In genomic region chr11:8964324-8965320, GRCh38 we compare ENCODE assay signal across 8 cellular contexts. TPM values are rescaled to one million over a fixed set of nuclear protein-coding genes. Genes with fewer than 3 reads are reported as not detected.
DNase-seq lines count a peak whose midpoint lies in the region; ATAC-seq and TF ChIP-seq lines count a peak whose summit lies in the region.

TMEM9B (minus strand) TSS chr11:8964442; CDS start chr11:8964313, 129 bp downstream.

- peaks cover 15 to 36% (median 26%) of the 10 kb centered on the region in 4 donors for H3K4me1 Mint-ChIP-seq in CD4-positive, CD25-positive, alpha-beta regulatory T cell

- peak within 1 kb of the TSS; percentile 97 to 99 (median 99) for H3K27ac Mint-ChIP-seq in CD4-positive, CD25-positive, alpha-beta regulatory T cell

- H3K27me3 ChIP-seq in CD4-positive, CD25-positive, alpha-beta regulatory T cell (ENCODE audit: control insufficient read depth, insufficient read depth, low read length) = no peaks in the 10 kb centered on the region
- no peaks in the 10 kb centered on the region for H3K27me3 ChIP-seq in ectodermal cell (ENCODE audit: control insufficient read depth, insufficient read depth, low read length, poor library complexity, severe bottlenecking)
- H3K27me3 ChIP-seq in lower lobe of right lung (ENCODE audit: low read depth) = no peaks in the 10 kb centered on the region

- no peak for TF ChIP-seq CTCF in lower lobe of right lung (IDR thresholded peaks at IDR 0.05)

- no peaks in the 10 kb centered on the region for H3K9me3 ChIP-seq in CD4-positive, CD25-positive, alpha-beta regulatory T cell (ENCODE audit: control insufficient read depth in 2 of 2, low read length in 2 of 2)
- H3K9me3 ChIP-seq in ectodermal cell (ENCODE audit: control insufficient read depth, low read length) (no peaks in the 10 kb centered on the region), lower lobe of right lung (no peaks in the 10 kb centered on the region)

- 1% methylated on average over 67 of the region's 67 CpGs for WGBS in ectodermal cell, 2 experiments

- peak within 1 kb of the TSS; percentile 78 for H3K4me3 ChIP-seq in CD4-positive, CD25-positive, alpha-beta regulatory T cell (ENCODE audit: low read depth, low read length)
- H3K4me3 ChIP-seq in ectodermal cell (ENCODE audit: insufficient read depth, low read depth, low read length) = peak within 1 kb of the TSS; percentile 75
- peak within 1 kb of the TSS; percentile 80 for H3K4me3 ChIP-seq in lower lobe of right lung

- H3K4me1 ChIP-seq in CD4-positive, CD25-positive, alpha-beta regulatory T cell (ENCODE audit: control insufficient read depth, insufficient read depth, low read length, poor library complexity, severe bottlenecking) = peaks cover 27% of the 10 kb centered on the region
- H3K4me1 ChIP-seq in ectodermal cell (ENCODE audit: control insufficient read depth, insufficient read depth, low read length) (peaks cover 4% of the 10 kb centered on the region), lower lobe of right lung (peaks cover 29% of the 10 kb centered on the region)

- H3K27ac ChIP-seq in CD4-positive, CD25-positive, alpha-beta regulatory T cell (ENCODE audit: insufficient read depth, low read length, poor library complexity, severe bottlenecking) = peak within 1 kb of the TSS; percentile 82
- peak within 1 kb of the TSS; percentile 85 for H3K27ac ChIP-seq in ectodermal cell (ENCODE audit: insufficient read depth, low read depth, low read length, poor library complexity, severe bottlenecking)
- H3K27ac ChIP-seq in lower lobe of right lung = peak within 1 kb of the TSS; percentile 97

- H3K4me3 Mint-ChIP-seq in CD4-positive, CD25-positive, alpha-beta regulatory T cell = peak within 1 kb of the TSS; percentile 95 to 99 (median 98)

- peak; percentile 88 for ATAC-seq in CD4-positive, CD25-positive, alpha-beta regulatory T cell (ENCODE audit: low read depth in 2 of 2)
- ATAC-seq in GM19328 (IDR thresholded peaks at IDR 0.05; ENCODE audit: unreplicated experiment) = peak; percentile 78
- peak; percentile 59 for ATAC-seq in HG03469 (IDR thresholded peaks at IDR 0.05; ENCODE audit: unreplicated experiment)
- peak; percentile 97 for ATAC-seq in lower lobe of right lung

- H3K27me3 Mint-ChIP-seq in CD4-positive, CD25-positive, alpha-beta regulatory T cell = no peaks in the 10 kb centered on the region

- H3K9me3 Mint-ChIP-seq in CD4-positive, CD25-positive, alpha-beta regulatory T cell = no peaks in the 10 kb centered on the region

- no peaks in the 10 kb centered on the region for H3K36me3 ChIP-seq in CD4-positive, CD25-positive, alpha-beta regulatory T cell (ENCODE audit: control insufficient read depth, insufficient read depth, low read length)
- H3K36me3 ChIP-seq in ectodermal cell (ENCODE audit: control insufficient read depth, insufficient read depth, low read length) (no peaks in the 10 kb centered on the region), lower lobe of right lung (peaks cover 7% of the 10 kb centered on the region)

- intact Hi-C loops in lower lobe of right lung (cut with DNase I) = no loop called here

- DNase-seq in CD4-positive, CD25-positive, alpha-beta regulatory T cell = peak; percentile 65 to 93 (median 79)
- DNase-seq in NCI-H82 (lab: John Stamatoyannopoulos, UW) (peak; percentile 83), lower lobe of right lung (peak; percentile 96)
- DNase-seq in activated CD8-positive, alpha-beta memory T cell treated with anti-CD3 and anti-CD28 coated beads for 1 hour (ENCODE audit: extremely low read depth in 1 of 2, low read depth in 1 of 2) = peak; percentile 21 to 58
- DNase-seq in stimulated activated CD4-positive, alpha-beta T cell treated with anti-CD3 and anti-CD28 coated beads, TNF-alpha, amount 100 ng/mL, for 1 hour (ENCODE audit: low read depth in 3 of 3, low spot score in 1 of 3) = peak; percentile 24 to 63 (median 37)

- peaks cover 9% of the 10 kb centered on the region for H3K36me3 Mint-ChIP-seq in CD4-positive, CD25-positive, alpha-beta regulatory T cell

RNA-seq across cellular contexts. Expression of gene TMEM9B, which starts in this region (rescaled TPM):
- 38.7 TPM for total RNA-seq in CD4-positive, CD25-positive, alpha-beta regulatory T cell
- polyA plus RNA-seq in CD4-positive, CD25-positive, alpha-beta regulatory T cell = 100 to 1,000 TPM; 105 to 147 (median 120) TPM
- 25.5 TPM for polyA plus RNA-seq in ectodermal cell (2013, experiment 1 of 4)
- 31.8 TPM for polyA plus RNA-seq in ectodermal cell (2013, experiment 2 of 4)
- polyA plus RNA-seq in ectodermal cell (2013, experiment 3 of 4) = 24.2 TPM
- 27.8 TPM for polyA plus RNA-seq in ectodermal cell (2013, experiment 4 of 4)
- 57.7 TPM for total RNA-seq in lower lobe of right lung

Comparison
In these comparisons a context has a peak if more than half of its experiments do, and no peak if none do; other contexts are left out.
1. Peak in every context shown above with its lines: DNase-seq, ATAC-seq, H3K4me3 ChIP-seq and H3K27ac ChIP-seq.
2. DNase-seq: peak in every context shown above with its lines; median percentile 96 in lower lobe of right lung; 83 in NCI-H82; 79 in CD4-positive, CD25-positive, alpha-beta regulatory T cell; 40 in activated CD8-positive, alpha-beta memory T cell treated with anti-CD3 and anti-CD28 coated beads for 1 hour; 37 in stimulated activated CD4-positive, alpha-beta T cell treated with anti-CD3 and anti-CD28 coated beads, TNF-alpha, amount 100 ng/mL, for 1 hour.